ENCODE assay signal across 19 cellular contexts in genomic region chr11:68298659-68299516, GRCh38. TPM values are rescaled to one million over a fixed set of nuclear protein-coding genes. Genes with fewer than 3 reads are reported as not detected.
DNase-seq lines count a peak whose midpoint lies in the region; ATAC-seq, FAIRE-seq and TF ChIP-seq lines count a peak whose summit lies in the region.
"Had no signal": no experiment of that assay in that cellular context is flagged by ENCODE, and none has a peak within 500 bp of the region (broad histone marks: within the 10 kb centered on the region; RNA-seq: fewer than 3 reads in every experiment).

No MANE protein-coding gene starts in this region.

- BruUV-seq in HepG2 (replicated peaks; lab: Mats Ljungman, UMichigan) = TSS peak; percentile 57

- H3K4me3 ChIP-seq in HepG2 (replicated peaks in 1 of 3; ENCODE audit: insufficient read depth in 1 of 3, low read depth in 2 of 3, low read length in 3 of 3) (peak overlapping the region; percentile 68 to 83 (median 69)), aorta (ENCODE audit: low read length in 2 of 2) (no peak overlapping the region), spleen (no peak overlapping the region), GM23248 (no peak overlapping the region)
- H3K4me3 ChIP-seq: esophagus muscularis mucosa, lung, psoas muscle, thyroid gland had no signal

- 1% methylated on average over 10 of the region's 15 CpGs for WGBS in HepG2 (ENCODE audit: low lambda C conversion rate)
- WGBS in aorta, 2 donors = 83% methylated on average over 15 of the region's 15 CpGs
- 68 to 71% (median 70%) methylated on average over 13 to 15 of the region's 15 CpGs for WGBS in spleen, 5 donors
- WGBS in GM23248 (ENCODE audit: low coverage in 1 of 2, low lambda C conversion rate in 2 of 2, missing lambda C conversion rate in 2 of 2), 2 experiments = 73% methylated on average over 15 of the region's 15 CpGs

- no peak for FAIRE-seq in HepG2 (lab: Jason Lieb, UNC)
- FAIRE-seq: H1 had no signal

- H3K9me2 ChIP-seq in GM23248 (ENCODE audit: insufficient read depth) = no peaks in the 10 kb centered on the region

- H3K36me3 ChIP-seq in HepG2 (replicated peaks in 1 of 2; ENCODE audit: control insufficient read depth in 1 of 2, insufficient read depth in 2 of 2, low read length in 2 of 2) (peaks cover 2 to 7% of the 10 kb centered on the region in 2 experiments; a peak in 2 of 5 replicates), aorta (ENCODE audit: control insufficient read depth in 1 of 2, insufficient read depth in 2 of 2, low read length in 1 of 2) (no peaks in the 10 kb centered on the region), spleen (no peaks in the 10 kb centered on the region), GM23248 (ENCODE audit: low read depth) (no peaks in the 10 kb centered on the region)
- H3K36me3 ChIP-seq: esophagus muscularis mucosa, thyroid gland had no signal

- H3K9me3 ChIP-seq in HepG2 (ENCODE audit: low read length) (no peaks in the 10 kb centered on the region), aorta (ENCODE audit: control insufficient read depth, low read length) (no peaks in the 10 kb centered on the region), spleen (peaks cover 0 to 2% (median 0%) of the 10 kb centered on the region in 8 donors), GM23248 (ENCODE audit: low read depth) (no peaks in the 10 kb centered on the region)
- H3K9me3 ChIP-seq: esophagus muscularis mucosa, psoas muscle, thyroid gland had no signal

- no peak; the same call in 1 of the 2 replicates for TF ChIP-seq RAD21 in HepG2 (CRISPR knock-in tag; IDR thresholded peaks at IDR 0.05)

- POLR2A ChIA-PET in HepG2 (lab: Yijun Ruan, JAX) = interaction anchor here (0.9 to 8.1 kb wide), 34 partner anchors 9 to 289 kb away, joined by 3 to 220 read pairs (median 10); partner anchors contain the start of genes ALDH3B1, C11orf24, KMT5B and LRP5

- peak overlapping the region; percentile 99 for H3K9ac ChIP-seq in HepG2 (ENCODE audit: insufficient read depth, low read depth, low read length)
- H3K9ac ChIP-seq in GM23248 = no peak overlapping the region

- H4K20me1 ChIP-seq in HepG2 (ENCODE audit: insufficient read depth, low read length) = no peaks in the 10 kb centered on the region
- no peaks in the 10 kb centered on the region for H4K20me1 ChIP-seq in GM23248 (ENCODE audit: insufficient read depth)

- H3K27me3 ChIP-seq in HepG2 (ENCODE audit: control insufficient read depth in 1 of 2, insufficient read depth in 2 of 2, low read length in 2 of 2) (no peaks in the 10 kb centered on the region; a peak in 1 of 5 replicates), aorta (ENCODE audit: control insufficient read depth in 1 of 2, insufficient read depth in 2 of 2, low read length in 1 of 2) (no peaks in the 10 kb centered on the region), spleen (replicated peaks in 1 of 7) (peaks cover 0 to 6% (median 0%) of the 10 kb centered on the region in 7 donors), GM23248 (replicated peaks; ENCODE audit: insufficient read depth) (no peaks in the 10 kb centered on the region)
- H3K27me3 ChIP-seq: esophagus muscularis mucosa, thyroid gland had no signal

- intact Hi-C loops in cardiac septum (cut with DNase I) = loop anchor here (5.0 kb wide), 3 partner anchors 83 to 148 kb away; no protein-coding TSS in a partner anchor
- intact Hi-C loops in Right ventricle myocardium inferior (cut with DNase I) = no loop called here
- intact Hi-C loops in HepG2 (cut with micrococcal nuclease; ENCODE audit: unreplicated experiment) = loop anchor here (1.0 to 2.0 kb wide), 6 partner anchors 16 to 148 kb away; partner anchors contain the start of genes C11orf24 and KMT5B
- intact Hi-C loops in aorta (cut with DNase I) = loop anchor here (1.0 to 10.0 kb wide), 3 partner anchors 42 to 146 kb away; no protein-coding TSS in a partner anchor
- intact Hi-C loops in spleen (cut with DNase I; ENCODE audit: low total_unique reads) = no loop called here

- H3K4me1 ChIP-seq in HepG2 (ENCODE audit: insufficient read depth, low read length) (peaks cover 67% of the 10 kb centered on the region), aorta (ENCODE audit: control insufficient read depth in 1 of 2, insufficient read depth in 2 of 2, low read length in 2 of 2) (no peaks in the 10 kb centered on the region), spleen (peaks cover 12 to 49% (median 30%) of the 10 kb centered on the region in 6 donors), GM23248 (ENCODE audit: insufficient read depth) (no peaks in the 10 kb centered on the region)

- DNase-seq in cardiac septum (ENCODE audit: low spot score) = peak; percentile 70
- DNase-seq in Right ventricle myocardium inferior (ENCODE audit: missing footprints) = no peak
- peak; percentile 23 for DNase-seq in SHP77 treated with DMSO at 0.1 percent for 48 hours (lab: John Stamatoyannopoulos, UW)
- peak; percentile 62 for DNase-seq in HepG2 (ENCODE audit: low spot score)
- peak in 1 of 2 donors; percentile 31 for DNase-seq in aorta
- no peak for DNase-seq in spleen
- no peak for DNase-seq in GM23248
- DNase-seq: activated CD4-positive, CD25-positive, alpha-beta regulatory T cell; CD4-positive, alpha-beta T cell; DMS79 treated with DMSO at 0.1 percent for 48 hours; naive thymus-derived CD4-positive, alpha-beta T cell; NCI-H2029; NCI-H446; psoas muscle had no signal

- CTCF ChIA-PET in HepG2 (lab: Yijun Ruan, JAX; ENCODE audit: low intra/inter-chr PET ratio, low total read pairs) = interaction anchor here (1.6 to 3.0 kb wide), 4 partner anchors 27 to 90 kb away, joined by 5 to 43 read pairs (median 16); partner anchors contain the start of genes C11orf24 and KMT5B

- H2AFZ ChIP-seq in HepG2 (ENCODE audit: low read length) (no peak overlapping the region), GM23248 (no peak overlapping the region)

- in situ Hi-C loops in HepG2 (cut with HindIII; ENCODE audit: extremely low pct_ligation_motif_present, low pct_unique_long_range_greater_than_20kb) (loop anchor here (5.0 kb wide), 2 partner anchors 42 to 87 kb away; partner anchors contain the start of gene KMT5B), GM23248 (cut with MboI) (no loop called here)

- H3K27ac ChIP-seq in HepG2 (ENCODE audit: extremely low read length, insufficient read depth, low read length) = peak overlapping the region; percentile 100
- H3K27ac ChIP-seq in aorta (ENCODE audit: low read depth in 1 of 2, low read length in 2 of 2) = no peak overlapping the region
- H3K27ac ChIP-seq in spleen = no peak overlapping the region
- no peak overlapping the region for H3K27ac ChIP-seq in GM23248
- H3K27ac ChIP-seq: psoas muscle, thyroid gland had no signal

- no peak for ATAC-seq in Right ventricle myocardium inferior
- ATAC-seq in HepG2 = peak; percentile 55
- peak; percentile 15 for ATAC-seq in aorta (ENCODE audit: low FRiP score)
- no peak for ATAC-seq in HG03342 (IDR thresholded peaks at IDR 0.05; ENCODE audit: unreplicated experiment)

- TF ChIP-seq CTCF in HepG2 (CRISPR knock-in tag; IDR thresholded peaks at IDR 0.05) = no peak
- TF ChIP-seq CTCF in spleen (IDR thresholded peaks at IDR 0.05 in 8 of 11, conservative IDR thresholded peaks at IDR 0.05 in 3 of 11) = no peak

- H3K4me2 ChIP-seq in HepG2 (ENCODE audit: low read depth, low read length) = peak overlapping the region; percentile 94
- no peak overlapping the region for H3K4me2 ChIP-seq in GM23248 (ENCODE audit: unreplicated experiment)

- no peaks in the 10 kb centered on the region for H3F3A ChIP-seq in GM23248 (ENCODE audit: insufficient read depth)

- TF ChIP-seq POLR2A in HepG2 (IDR thresholded peaks at IDR 0.05; ENCODE audit: insufficient read depth in 1 of 2, low read depth in 2 of 2, low read length in 2 of 2) (peak in 1 of 2 experiments; percentile 61; a peak in 2 of 4 replicates), spleen (IDR thresholded peaks at IDR 0.05) (no peak)

- H3K79me2 ChIP-seq in HepG2 (ENCODE audit: insufficient read depth, low read length) = peaks cover 31% of the 10 kb centered on the region
- H3K79me2 ChIP-seq in GM23248 (ENCODE audit: insufficient read depth) = no peaks in the 10 kb centered on the region

- TF ChIP-seq EP300 in HepG2 (IDR thresholded peaks at IDR 0.05; ENCODE audit: low read depth in 2 of 2, low read length in 2 of 2) = no peak
- TF ChIP-seq EP300 in HepG2 (CRISPR knock-in tag; IDR thresholded peaks at IDR 0.05; ENCODE audit: borderline replicate concordance) = no peak

RNA-seq across cellular contexts. Expression of gene LRP5, which starts 13.5 kb away (rescaled TPM):
- 38.6 TPM for total RNA-seq in cardiac septum
- total RNA-seq in Right ventricle myocardium inferior = 61.6 TPM
- total RNA-seq in HepG2 (2016; rRNA removed; fragmentation: Illumina TruSeq; extraction: Trizol) = 23.6 and 40.4 TPM in 2 replicates
- total RNA-seq in HepG2 (2016; cell fraction: cytosol; rRNA removed; fragmentation: Illumina TruSeq; extraction: Trizol; ENCODE audit: low read depth) = 19.7 and 22.6 TPM in 2 replicates
- total RNA-seq in HepG2 (2016; cell fraction: insoluble cytoplasmic fraction; rRNA removed; fragmentation: Illumina TruSeq; extraction: Trizol) = 17.6 and 41.1 TPM in 2 replicates
- total RNA-seq in HepG2 (2016; cell fraction: membrane; rRNA removed; fragmentation: Illumina TruSeq; extraction: Trizol) = 27.9 and 29.7 TPM in 2 replicates
- total RNA-seq in HepG2 (2016; cell fraction: nucleus; rRNA removed; fragmentation: Illumina TruSeq; extraction: Trizol) = 50.9 and 60.6 TPM in 2 replicates
- polyA plus RNA-seq in HepG2 (2011; rRNA removed) = 64.0 and 83.4 TPM in 2 replicates
- 37.9 and 59.3 TPM in 2 replicates for polyA plus RNA-seq in HepG2 (2011; cell fraction: cytosol; rRNA removed)
- 131 and 158 TPM in 2 replicates for polyA plus RNA-seq in HepG2 (2011; cell fraction: nucleus; rRNA removed)
- polyA plus RNA-seq in HepG2 (2012) = 80.7 and 119 TPM in 2 replicates
- polyA plus RNA-seq in HepG2 (2016; cell fraction: cytosol; fragmentation: Illumina TruSeq; extraction: Trizol; ENCODE audit: low read depth) = 10.8 and 12.1 TPM in 2 replicates
- polyA plus RNA-seq in HepG2 (2016; cell fraction: insoluble cytoplasmic fraction; fragmentation: Illumina TruSeq; extraction: Trizol; ENCODE audit: low read depth) = 25.6 and 36.8 TPM in 2 replicates
- polyA plus RNA-seq in HepG2 (2016; cell fraction: membrane; fragmentation: Illumina TruSeq; extraction: Trizol; ENCODE audit: low read depth) = 20.7 and 25.9 TPM in 2 replicates
- 130 and 133 TPM in 2 replicates for polyA plus RNA-seq in HepG2 (2016; cell fraction: nucleus; fragmentation: Illumina TruSeq; extraction: Trizol; ENCODE audit: insufficient read depth, low read depth)
- 49.7 and 219 TPM in 2 replicates for polyA minus RNA-seq in HepG2 (2011; rRNA and poly(A)+ RNA removed; ENCODE audit: low replicate concordance)
- polyA minus RNA-seq in HepG2 (2011; cell fraction: cytosol; rRNA and poly(A)+ RNA removed) = 75.4 and 75.5 TPM in 2 replicates
- polyA minus RNA-seq in HepG2 (2011; cell fraction: nucleus; rRNA and poly(A)+ RNA removed) = 58.3 and 59.0 TPM in 2 replicates
- total RNA-seq in aorta = 100 to 1,000 TPM in 1 of 2 donors, 10 to 100 TPM in 1; 85.9 to 103 TPM
- polyA plus RNA-seq in aorta = 10 to 100 TPM; 23.9 to 53.2 TPM
- 10 to 100 TPM; 11.6 to 21.8 (median 17.8) TPM for total RNA-seq in spleen
- 1 to 10 TPM; 3.9 to 7.2 (median 5.6) TPM for polyA plus RNA-seq in spleen
- total RNA-seq in GM23248 (2014; rRNA removed; shearing (Covaris generic)) = 3.0 and 4.3 TPM in 2 replicates
- polyA plus RNA-seq in GM23248 (2016; fragmentation: Nextera tagmentation; extraction: Ambion mirVana) = 2.1 and 3.0 TPM in 2 replicates

RNA-seq across cellular contexts. Expression of gene C11orf24, which starts 27.1 kb away (rescaled TPM):
- total RNA-seq in cardiac septum (45.2 TPM), Right ventricle myocardium inferior (29.4 TPM), HepG2 (2016; rRNA removed; fragmentation: Illumina TruSeq; extraction: Trizol) (50.8 and 55.5 TPM in 2 replicates), aorta (10 to 100 TPM; 48.9 to 65.5 TPM), spleen (10 to 100 TPM; 17.4 to 36.0 (median 25.9) TPM)
- total RNA-seq in HepG2 (2016; cell fraction: cytosol; rRNA removed; fragmentation: Illumina TruSeq; extraction: Trizol; ENCODE audit: low read depth) = 110 and 141 TPM in 2 replicates
- 53.9 and 57.2 TPM in 2 replicates for total RNA-seq in HepG2 (2016; cell fraction: insoluble cytoplasmic fraction; rRNA removed; fragmentation: Illumina TruSeq; extraction: Trizol)
- 100.0 and 131 TPM in 2 replicates for total RNA-seq in HepG2 (2016; cell fraction: membrane; rRNA removed; fragmentation: Illumina TruSeq; extraction: Trizol)
- total RNA-seq in HepG2 (2016; cell fraction: nucleus; rRNA removed; fragmentation: Illumina TruSeq; extraction: Trizol) = 32.7 and 33.6 TPM in 2 replicates
- polyA plus RNA-seq in HepG2 (2011; rRNA removed) (52.9 and 62.4 TPM in 2 replicates), aorta (10 to 100 TPM; 37.7 to 39.1 TPM), spleen (10 to 100 TPM; 15.9 to 22.1 (median 17.9) TPM), GM23248 (2016; fragmentation: Nextera tagmentation; extraction: Ambion mirVana) (105 and 109 TPM in 2 replicates)
- polyA plus RNA-seq in HepG2 (2011; cell fraction: cytosol; rRNA removed) = 58.4 and 70.2 TPM in 2 replicates
- 58.8 and 59.2 TPM in 2 replicates for polyA plus RNA-seq in HepG2 (2011; cell fraction: nucleus; rRNA removed)
- polyA plus RNA-seq in HepG2 (2012) = 50.8 and 63.8 TPM in 2 replicates
- polyA plus RNA-seq in HepG2 (2016; cell fraction: cytosol; fragmentation: Illumina TruSeq; extraction: Trizol; ENCODE audit: low read depth) = 122 and 158 TPM in 2 replicates
- 61.2 and 70.0 TPM in 2 replicates for polyA plus RNA-seq in HepG2 (2016; cell fraction: insoluble cytoplasmic fraction; fragmentation: Illumina TruSeq; extraction: Trizol; ENCODE audit: low read depth)
- 97.9 and 125 TPM in 2 replicates for polyA plus RNA-seq in HepG2 (2016; cell fraction: membrane; fragmentation: Illumina TruSeq; extraction: Trizol; ENCODE audit: low read depth)
- 71.8 and 76.2 TPM in 2 replicates for polyA plus RNA-seq in HepG2 (2016; cell fraction: nucleus; fragmentation: Illumina TruSeq; extraction: Trizol; ENCODE audit: insufficient read depth, low read depth)
- polyA minus RNA-seq in HepG2 (2011; rRNA and poly(A)+ RNA removed; ENCODE audit: low replicate concordance) = 53.9 and 60.5 TPM in 2 replicates
- 26.4 and 31.4 TPM in 2 replicates for polyA minus RNA-seq in HepG2 (2011; cell fraction: cytosol; rRNA and poly(A)+ RNA removed)
- polyA minus RNA-seq in HepG2 (2011; cell fraction: nucleus; rRNA and poly(A)+ RNA removed) = 19.3 and 23.5 TPM in 2 replicates
- 73.7 and 89.4 TPM in 2 replicates for total RNA-seq in GM23248 (2014; rRNA removed; shearing (Covaris generic))

Comparison
In these comparisons a context has a peak if more than half of its experiments do, and no peak if none do; other contexts are left out.
1. DNase-seq: peak in cardiac septum (single experiment), SHP77 treated with DMSO at 0.1 percent for 48 hours (single experiment) and HepG2 (single experiment); none in Right ventricle myocardium inferior (single experiment), spleen (single experiment) and GM23248 (single experiment).
2. intact Hi-C loops: an anchor here in cardiac septum (5.0 kb wide), HepG2 (1.0 to 2.0 kb wide) and aorta (1.0 to 10.0 kb wide); none called in Right ventricle myocardium inferior and spleen.
3. ATAC-seq: peak in HepG2 (single experiment) and aorta (single experiment); none in Right ventricle myocardium inferior (single experiment) and HG03342 (single experiment).
4. H3K4me3 ChIP-seq: peak in HepG2 (3 of 3); none in aorta (0 of 2), spleen (0 of 8) and GM23248 (single experiment).